8 cellular contexts compared by ENCODE assay signal in genomic region chr10:11782793-11783557, GRCh38. TPM values are rescaled to one million over a fixed set of nuclear protein-coding genes. Genes with fewer than 3 reads are reported as not detected.
DNase-seq lines count a peak whose midpoint lies in the region; ATAC-seq, FAIRE-seq and TF ChIP-seq lines count a peak whose summit lies in the region.

No MANE protein-coding gene starts in this region.

- no peak for TF ChIP-seq EP300 in sigmoid colon (IDR thresholded peaks at IDR 0.05)

- TF ChIP-seq CTCF in D721Med (IDR thresholded peaks at IDR 0.05; ENCODE audit: insufficient read depth, missing control alignments): peak; percentile 69
- peak; percentile 84 for TF ChIP-seq CTCF in VCaP (conservative IDR thresholded peaks at IDR 0.05)
- peak in 3 of 4 experiments; percentile 51 to 61 (median 59) for TF ChIP-seq CTCF in sigmoid colon (IDR thresholded peaks at IDR 0.05)

- H3K27ac ChIP-seq in VCaP (no peak overlapping the region), sigmoid colon (no peak overlapping the region)

- H3K9me3 ChIP-seq in sigmoid colon: no peaks in the 10 kb centered on the region

- H3K36me3 ChIP-seq in sigmoid colon: no peaks in the 10 kb centered on the region

- no peak for FAIRE-seq in D721Med (lab: Jason Lieb, UNC)

- TF ChIP-seq POLR2A in sigmoid colon (IDR thresholded peaks at IDR 0.05): no peak

- H3K4me3 ChIP-seq in sigmoid colon: no peak overlapping the region

- DNase-seq in D721Med (ENCODE audit: insufficient read length, low spot score) (peak; percentile 51), GM19238 (ENCODE audit: insufficient read length, low spot score) (peak; percentile 46), MV-4-11 (lab: John Stamatoyannopoulos, UW) (peak; percentile 63), glomerular endothelial cell (ENCODE audit: extremely low read depth, low read depth, low spot score) (peak; percentile 45), sigmoid colon (no peak)

- H3K27me3 ChIP-seq in sigmoid colon: no peaks in the 10 kb centered on the region

- H3K4me1 ChIP-seq in sigmoid colon: no peaks in the 10 kb centered on the region

- ATAC-seq in HG02759 (IDR thresholded peaks at IDR 0.05; ENCODE audit: unreplicated experiment) (no peak), HG03457 (IDR thresholded peaks at IDR 0.05; ENCODE audit: unreplicated experiment) (no peak)

- 70 to 76% methylated on average over 18 of the region's 18 CpGs for WGBS in sigmoid colon, 2 donors

- intact Hi-C loops in sigmoid colon (cut with DNase I): loop anchor here (5.0 kb wide), 1 partner anchor 204 kb away; no protein-coding TSS in a partner anchor

RNA-seq across cellular contexts. Expression of gene PROSER2, which starts 40.2 kb away (rescaled TPM):
- total RNA-seq in glomerular endothelial cell (12.7 and 17.1 TPM in 2 replicates), sigmoid colon (1 to 10 TPM in 3 of 4 donors, under 1 TPM in 1; 0.71 to 2.5 (median 1.6) TPM)
- 1 to 10 TPM in 2 of 3 donors, under 1 TPM in 1; 0.60 to 2.8 (median 2.3) TPM for polyA plus RNA-seq in sigmoid colon

RNA-seq across cellular contexts. Expression of gene ECHDC3, which starts 40.8 kb away (rescaled TPM):
- total RNA-seq in glomerular endothelial cell (3.7 and 7.1 TPM in 2 replicates), sigmoid colon (10 to 100 TPM in 3 of 4 donors, 1 to 10 TPM in 1; 6.4 to 21.8 (median 13.8) TPM)
- polyA plus RNA-seq in sigmoid colon: 10 to 100 TPM in 1 of 3 donors, 1 to 10 TPM in 2; 4.8 to 15.1 (median 9.2) TPM
